Comparison of ENCODE assay signal across 9 cellular contexts in genomic region chr10:50291261-50291850, GRCh38. TPM values are rescaled to one million over a fixed set of nuclear protein-coding genes. Genes with fewer than 3 reads are reported as not detected.
DNase-seq lines count a peak whose midpoint lies in the region; ATAC-seq and TF ChIP-seq lines count a peak whose summit lies in the region.
"Had no signal": no experiment of that assay in that cellular context is flagged by ENCODE, and none has a peak within 500 bp of the region (broad histone marks: within the 10 kb centered on the region; RNA-seq: fewer than 3 reads in every experiment).

No MANE protein-coding gene starts in this region.

- ATAC-seq in RWPE2 (ENCODE audit: low read depth), result peak; percentile 38; the same call in 1 of the 3 replicates
- no peak for ATAC-seq in gastrocnemius medialis
- no peak for ATAC-seq in HG02840 (IDR thresholded peaks at IDR 0.05; ENCODE audit: low FRiP score, unreplicated experiment)

- no peaks in the 10 kb centered on the region for H3K4me1 ChIP-seq in RWPE2 (ENCODE audit: insufficient read depth, poor library complexity, severe bottlenecking)
- no peaks in the 10 kb centered on the region for H3K4me1 ChIP-seq in gastrocnemius medialis

- intact Hi-C loops in gastrocnemius medialis (cut with DNase I; ENCODE audit: low total_unique reads), result loop anchor here (1.0 kb wide), 1 partner anchor 130 kb away; no protein-coding TSS in a partner anchor

- peak; percentile 41; the same call in 1 of the 2 replicates for TF ChIP-seq CTCF in GM12875 (IDR thresholded peaks at IDR 0.05; ENCODE audit: borderline replicate concordance, insufficient read depth, low read depth, low read length)
- peak; percentile 44 for TF ChIP-seq CTCF in RWPE2 (IDR thresholded peaks at IDR 0.05; ENCODE audit: poor library complexity, severe bottlenecking)
- TF ChIP-seq CTCF in fibroblast of pulmonary artery (IDR thresholded peaks at IDR 0.05; ENCODE audit: low read length, missing control alignments), result peak; percentile 54
- peak in 4 of 5 experiments; percentile 36 to 46 (median 42) for TF ChIP-seq CTCF in gastrocnemius medialis (IDR thresholded peaks at IDR 0.05 in 4 of 5, conservative IDR thresholded peaks at IDR 0.05 in 1 of 5)

- H3K36me3 ChIP-seq in RWPE2 (ENCODE audit: low read depth) (no peaks in the 10 kb centered on the region), gastrocnemius medialis (no peaks in the 10 kb centered on the region)

- H3K27me3 ChIP-seq in RWPE2 (ENCODE audit: insufficient read depth, poor library complexity, severe bottlenecking), result no peaks in the 10 kb centered on the region
- H3K27me3 ChIP-seq in gastrocnemius medialis, result no peaks in the 10 kb centered on the region

- no peak for DNase-seq in RWPE2 (ENCODE audit: low spot score)
- peak; percentile 34 for DNase-seq in fibroblast of pulmonary artery (ENCODE audit: low read depth)
- DNase-seq in gastrocnemius medialis, result no peak
- DNase-seq in nucleus accumbens (lab: John Stamatoyannopoulos, UW), result no peak
- no peak for DNase-seq in NCI-H1694 treated with DMSO at 0.1 percent for 48 hours (lab: John Stamatoyannopoulos, UW)
- no peak for DNase-seq in activated naive CD4-positive, alpha-beta T cell (lab: John Stamatoyannopoulos, UW)
- DNase-seq: NCI-H1092 had no signal

- TF ChIP-seq POLR2A in gastrocnemius medialis (IDR thresholded peaks at IDR 0.05), result no peak

- H3K4me3 ChIP-seq in GM12875 (ENCODE audit: low read depth, low read length) (no peak overlapping the region), RWPE2 (ENCODE audit: severe bottlenecking) (no peak overlapping the region), fibroblast of pulmonary artery (replicated peaks; ENCODE audit: low read depth, low read length) (no peak overlapping the region), gastrocnemius medialis (no peak overlapping the region)

- H3K9me3 ChIP-seq in RWPE2 (ENCODE audit: severe bottlenecking) (no peaks in the 10 kb centered on the region), gastrocnemius medialis (no peaks in the 10 kb centered on the region)

- in situ Hi-C loops in gastrocnemius medialis (cut with MboI; ENCODE audit: low sequenced_read_pairs in 4 of 4), result no loop called here

- H3K27ac ChIP-seq in RWPE2 (ENCODE audit: poor library complexity, severe bottlenecking), result no peak overlapping the region
- H3K27ac ChIP-seq in gastrocnemius medialis, result no peak overlapping the region

RNA-seq across cellular contexts. Expression of gene ASAH2, which starts 40.0 kb away (rescaled TPM):
- total RNA-seq in gastrocnemius medialis, result 1 to 10 TPM in 2 of 4 donors, under 1 TPM in 2; 0.10 to 1.9 (median 0.86) TPM
